ENCODE assay signal across 1 cellular context in the genomic region with DNA sequence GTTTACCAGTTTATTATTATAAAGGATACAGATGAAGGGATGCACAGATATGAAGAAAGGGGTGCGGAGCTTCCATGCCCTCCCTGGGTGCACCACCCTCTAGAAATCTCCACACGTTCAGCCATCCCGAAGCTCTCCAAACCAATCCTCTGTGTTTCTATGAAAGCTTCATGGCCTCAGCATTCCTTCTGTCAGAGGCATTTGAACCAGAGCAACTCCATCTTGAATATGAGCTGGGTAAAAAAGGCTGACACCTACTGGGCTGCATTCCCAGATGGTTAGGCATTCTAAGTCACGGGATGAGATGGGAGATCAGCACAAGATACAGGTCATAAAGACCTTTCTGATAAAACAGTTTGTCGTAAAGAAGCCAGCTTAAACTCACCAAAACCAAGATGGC.
TF ChIP-seq lines count a peak whose summit lies in the region.

No MANE protein-coding gene starts in this region.

TF ChIP-seq in A549, 52 proteins besides CTCF, POLR2A, EP300 and RAD21 (continued from another document):
- TF ChIP-seq HOXB5 (CRISPR knock-in tag; IDR thresholded peaks at IDR 0.05) (0 out of 2 replicates have a peak, but pooled peaks have one; percentile 60), NFE2L2 (conservative IDR thresholded peaks at IDR 0.05; ENCODE audit: low read length) (no peak)
TF ChIP-seq in A549: peak in this region for 6.
